1 cellular context compared by ENCODE assay signal in the genomic region with DNA sequence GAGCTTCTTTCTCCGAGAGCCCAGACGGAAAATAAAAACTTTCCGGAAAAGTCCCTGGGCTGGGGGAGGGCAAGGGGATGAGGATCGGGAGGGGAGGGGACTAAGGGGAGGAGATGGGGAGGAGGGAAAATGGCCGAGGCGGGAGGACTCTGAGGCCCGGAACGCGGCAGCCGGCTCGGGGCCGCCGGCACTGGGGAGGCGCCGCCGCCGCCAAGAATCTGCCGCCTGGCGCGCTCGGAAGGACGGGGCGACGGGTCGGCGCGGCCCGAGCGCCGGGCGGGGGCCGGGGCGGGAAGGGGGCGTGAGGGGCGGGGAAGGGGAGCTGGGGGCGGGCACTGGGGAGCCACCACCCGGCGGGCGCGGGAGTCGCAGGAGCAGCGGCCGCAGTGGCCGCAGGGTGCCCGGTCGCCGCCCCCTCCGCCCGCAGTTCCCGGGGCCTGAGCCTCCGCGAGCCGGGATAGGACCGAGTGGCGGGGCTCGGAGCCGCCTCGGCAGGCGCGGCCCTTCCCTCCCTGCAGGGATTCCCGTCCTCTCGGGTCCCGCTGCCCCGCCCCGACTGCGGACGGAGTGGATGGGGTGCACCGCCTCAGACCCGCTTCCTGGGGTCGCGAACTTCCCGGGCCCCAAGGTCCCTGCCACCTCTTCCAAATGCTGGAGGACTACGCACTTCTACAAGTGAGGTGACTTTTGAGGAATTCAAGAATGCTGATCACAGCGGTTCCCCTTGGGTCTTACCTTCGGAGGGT.
A peak's percentile ranks its signal among the peaks of the same experiment; 100 is the strongest.
TF ChIP-seq lines count a peak whose summit lies in the region.

A gene (minus strand): TSS at position 252 of the 746 bp plus-strand sequence.

TF ChIP-seq in H1, 55 proteins besides CTCF, POLR2A, EP300 and RAD21 (continued from another document):
- TF ChIP-seq, protein P1, sequence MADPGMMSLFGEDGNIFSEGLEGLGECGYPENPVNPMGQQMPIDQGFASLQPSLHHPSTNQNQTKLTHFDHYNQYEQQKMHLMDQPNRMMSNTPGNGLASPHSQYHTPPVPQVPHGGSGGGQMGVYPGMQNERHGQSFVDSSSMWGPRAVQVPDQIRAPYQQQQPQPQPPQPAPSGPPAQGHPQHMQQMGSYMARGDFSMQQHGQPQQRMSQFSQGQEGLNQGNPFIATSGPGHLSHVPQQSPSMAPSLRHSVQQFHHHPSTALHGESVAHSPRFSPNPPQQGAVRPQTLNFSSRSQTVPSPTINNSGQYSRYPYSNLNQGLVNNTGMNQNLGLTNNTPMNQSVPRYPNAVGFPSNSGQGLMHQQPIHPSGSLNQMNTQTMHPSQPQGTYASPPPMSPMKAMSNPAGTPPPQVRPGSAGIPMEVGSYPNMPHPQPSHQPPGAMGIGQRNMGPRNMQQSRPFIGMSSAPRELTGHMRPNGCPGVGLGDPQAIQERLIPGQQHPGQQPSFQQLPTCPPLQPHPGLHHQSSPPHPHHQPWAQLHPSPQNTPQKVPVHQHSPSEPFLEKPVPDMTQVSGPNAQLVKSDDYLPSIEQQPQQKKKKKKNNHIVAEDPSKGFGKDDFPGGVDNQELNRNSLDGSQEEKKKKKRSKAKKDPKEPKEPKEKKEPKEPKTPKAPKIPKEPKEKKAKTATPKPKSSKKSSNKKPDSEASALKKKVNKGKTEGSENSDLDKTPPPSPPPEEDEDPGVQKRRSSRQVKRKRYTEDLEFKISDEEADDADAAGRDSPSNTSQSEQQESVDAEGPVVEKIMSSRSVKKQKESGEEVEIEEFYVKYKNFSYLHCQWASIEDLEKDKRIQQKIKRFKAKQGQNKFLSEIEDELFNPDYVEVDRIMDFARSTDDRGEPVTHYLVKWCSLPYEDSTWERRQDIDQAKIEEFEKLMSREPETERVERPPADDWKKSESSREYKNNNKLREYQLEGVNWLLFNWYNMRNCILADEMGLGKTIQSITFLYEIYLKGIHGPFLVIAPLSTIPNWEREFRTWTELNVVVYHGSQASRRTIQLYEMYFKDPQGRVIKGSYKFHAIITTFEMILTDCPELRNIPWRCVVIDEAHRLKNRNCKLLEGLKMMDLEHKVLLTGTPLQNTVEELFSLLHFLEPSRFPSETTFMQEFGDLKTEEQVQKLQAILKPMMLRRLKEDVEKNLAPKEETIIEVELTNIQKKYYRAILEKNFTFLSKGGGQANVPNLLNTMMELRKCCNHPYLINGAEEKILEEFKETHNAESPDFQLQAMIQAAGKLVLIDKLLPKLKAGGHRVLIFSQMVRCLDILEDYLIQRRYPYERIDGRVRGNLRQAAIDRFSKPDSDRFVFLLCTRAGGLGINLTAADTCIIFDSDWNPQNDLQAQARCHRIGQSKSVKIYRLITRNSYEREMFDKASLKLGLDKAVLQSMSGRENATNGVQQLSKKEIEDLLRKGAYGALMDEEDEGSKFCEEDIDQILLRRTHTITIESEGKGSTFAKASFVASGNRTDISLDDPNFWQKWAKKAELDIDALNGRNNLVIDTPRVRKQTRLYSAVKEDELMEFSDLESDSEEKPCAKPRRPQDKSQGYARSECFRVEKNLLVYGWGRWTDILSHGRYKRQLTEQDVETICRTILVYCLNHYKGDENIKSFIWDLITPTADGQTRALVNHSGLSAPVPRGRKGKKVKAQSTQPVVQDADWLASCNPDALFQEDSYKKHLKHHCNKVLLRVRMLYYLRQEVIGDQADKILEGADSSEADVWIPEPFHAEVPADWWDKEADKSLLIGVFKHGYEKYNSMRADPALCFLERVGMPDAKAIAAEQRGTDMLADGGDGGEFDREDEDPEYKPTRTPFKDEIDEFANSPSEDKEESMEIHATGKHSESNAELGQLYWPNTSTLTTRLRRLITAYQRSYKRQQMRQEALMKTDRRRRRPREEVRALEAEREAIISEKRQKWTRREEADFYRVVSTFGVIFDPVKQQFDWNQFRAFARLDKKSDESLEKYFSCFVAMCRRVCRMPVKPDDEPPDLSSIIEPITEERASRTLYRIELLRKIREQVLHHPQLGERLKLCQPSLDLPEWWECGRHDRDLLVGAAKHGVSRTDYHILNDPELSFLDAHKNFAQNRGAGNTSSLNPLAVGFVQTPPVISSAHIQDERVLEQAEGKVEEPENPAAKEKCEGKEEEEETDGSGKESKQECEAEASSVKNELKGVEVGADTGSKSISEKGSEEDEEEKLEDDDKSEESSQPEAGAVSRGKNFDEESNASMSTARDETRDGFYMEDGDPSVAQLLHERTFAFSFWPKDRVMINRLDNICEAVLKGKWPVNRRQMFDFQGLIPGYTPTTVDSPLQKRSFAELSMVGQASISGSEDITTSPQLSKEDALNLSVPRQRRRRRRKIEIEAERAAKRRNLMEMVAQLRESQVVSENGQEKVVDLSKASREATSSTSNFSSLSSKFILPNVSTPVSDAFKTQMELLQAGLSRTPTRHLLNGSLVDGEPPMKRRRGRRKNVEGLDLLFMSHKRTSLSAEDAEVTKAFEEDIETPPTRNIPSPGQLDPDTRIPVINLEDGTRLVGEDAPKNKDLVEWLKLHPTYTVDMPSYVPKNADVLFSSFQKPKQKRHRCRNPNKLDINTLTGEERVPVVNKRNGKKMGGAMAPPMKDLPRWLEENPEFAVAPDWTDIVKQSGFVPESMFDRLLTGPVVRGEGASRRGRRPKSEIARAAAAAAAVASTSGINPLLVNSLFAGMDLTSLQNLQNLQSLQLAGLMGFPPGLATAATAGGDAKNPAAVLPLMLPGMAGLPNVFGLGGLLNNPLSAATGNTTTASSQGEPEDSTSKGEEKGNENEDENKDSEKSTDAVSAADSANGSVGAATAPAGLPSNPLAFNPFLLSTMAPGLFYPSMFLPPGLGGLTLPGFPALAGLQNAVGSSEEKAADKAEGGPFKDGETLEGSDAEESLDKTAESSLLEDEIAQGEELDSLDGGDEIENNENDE (IDR thresholded peaks at IDR 0.05; ENCODE audit: insufficient replicate concordance, low read length): no peak
- TF ChIP-seq, protein P2, sequence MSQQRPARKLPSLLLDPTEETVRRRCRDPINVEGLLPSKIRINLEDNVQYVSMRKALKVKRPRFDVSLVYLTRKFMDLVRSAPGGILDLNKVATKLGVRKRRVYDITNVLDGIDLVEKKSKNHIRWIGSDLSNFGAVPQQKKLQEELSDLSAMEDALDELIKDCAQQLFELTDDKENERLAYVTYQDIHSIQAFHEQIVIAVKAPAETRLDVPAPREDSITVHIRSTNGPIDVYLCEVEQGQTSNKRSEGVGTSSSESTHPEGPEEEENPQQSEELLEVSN (IDR thresholded peaks at IDR 0.05): no peak
- TF ChIP-seq TAF7 (optimal IDR thresholded peaks at IDR 0.05; ENCODE audit: borderline replicate concordance, low read depth, low read length) (no peak), ASH2L (IDR thresholded peaks at IDR 0.05; ENCODE audit: low read length) (peak; percentile 52), NRF1 (IDR thresholded peaks at IDR 0.05; ENCODE audit: low read depth, low read length) (no peak), FOSL1 (IDR thresholded peaks at IDR 0.05; ENCODE audit: insufficient read depth, low read depth, low read length) (no peak), SP4 (IDR thresholded peaks at IDR 0.05; ENCODE audit: low read length) (no peak), PHF8 (conservative IDR thresholded peaks at IDR 0.05; ENCODE audit: low read depth, low read length) (peak; percentile 14; the same call in 1 of the 2 replicates), CREB1 (IDR thresholded peaks at IDR 0.05) (no peak), HDAC2 (IDR thresholded peaks at IDR 0.05; ENCODE audit: borderline replicate concordance in 1 of 2, low read depth in 2 of 2, low read length in 2 of 2) (no peak), KDM4A (IDR thresholded peaks at IDR 0.05; ENCODE audit: low read depth, low read length, severe bottlenecking) (peak; percentile 89), BRCA1 (IDR thresholded peaks at IDR 0.05; ENCODE audit: low read depth, low read length) (no peak), POLR2AphosphoS5 (IDR thresholded peaks at IDR 0.05; ENCODE audit: low read depth, low read length) (no peak), SP2 (IDR thresholded peaks at IDR 0.05; ENCODE audit: low read length) (no peak), GTF2F1 (IDR thresholded peaks at IDR 0.05; ENCODE audit: borderline replicate concordance, low read depth, low read length) (no peak), YY1 (IDR thresholded peaks at IDR 0.05; ENCODE audit: low read depth, low read length) (peak; percentile 53; the same call in 1 of the 2 replicates), POU5F1 (IDR thresholded peaks at IDR 0.05; ENCODE audit: low read depth, low read length) (no peak), RFX5 (IDR thresholded peaks at IDR 0.05; ENCODE audit: borderline replicate concordance, low read depth, low read length) (no peak), SP1 (IDR thresholded peaks at IDR 0.05; ENCODE audit: low read depth, low read length) (no peak), TBP (IDR thresholded peaks at IDR 0.05; ENCODE audit: low read depth, low read length) (no peak; the same call in 1 of the 2 replicates), SAP30 (IDR thresholded peaks at IDR 0.05; ENCODE audit: insufficient read depth, insufficient replicate concordance, low read length) (no peak), SIX5 (IDR thresholded peaks at IDR 0.05; ENCODE audit: low read depth, low read length) (no peak), EGR1 (IDR thresholded peaks at IDR 0.05; ENCODE audit: borderline replicate concordance, low read depth, low read length) (no peak), BCL11A (IDR thresholded peaks at IDR 0.05; ENCODE audit: low read depth in 2 of 2, low read length in 2 of 2) (no peak), CHD1 (IDR thresholded peaks at IDR 0.05; ENCODE audit: low read depth, low read length) (no peak), RXRA (IDR thresholded peaks at IDR 0.05; ENCODE audit: insufficient read depth, low read depth, low read length) (no peak)
- TF ChIP-seq, protein P3, sequence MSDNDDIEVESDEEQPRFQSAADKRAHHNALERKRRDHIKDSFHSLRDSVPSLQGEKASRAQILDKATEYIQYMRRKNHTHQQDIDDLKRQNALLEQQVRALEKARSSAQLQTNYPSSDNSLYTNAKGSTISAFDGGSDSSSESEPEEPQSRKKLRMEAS (IDR thresholded peaks at IDR 0.05): no peak
- TF ChIP-seq, protein P4, sequence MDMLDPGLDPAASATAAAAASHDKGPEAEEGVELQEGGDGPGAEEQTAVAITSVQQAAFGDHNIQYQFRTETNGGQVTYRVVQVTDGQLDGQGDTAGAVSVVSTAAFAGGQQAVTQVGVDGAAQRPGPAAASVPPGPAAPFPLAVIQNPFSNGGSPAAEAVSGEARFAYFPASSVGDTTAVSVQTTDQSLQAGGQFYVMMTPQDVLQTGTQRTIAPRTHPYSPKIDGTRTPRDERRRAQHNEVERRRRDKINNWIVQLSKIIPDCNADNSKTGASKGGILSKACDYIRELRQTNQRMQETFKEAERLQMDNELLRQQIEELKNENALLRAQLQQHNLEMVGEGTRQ (IDR thresholded peaks at IDR 0.05; ENCODE audit: low read length): no peak
TF ChIP-seq in H1: peak in this region for 5.
